ENCODE assay signal across 39 cellular contexts in genomic region chrX:138704101-138704500, GRCh38. TPM values are rescaled to one million over a fixed set of nuclear protein-coding genes. Genes with fewer than 3 reads are reported as not detected.
"Had no signal": no experiment of that assay in that cellular context is flagged by ENCODE, and none has a peak within 500 bp of the region (broad histone marks: within the 10 kb centered on the region; RNA-seq: fewer than 3 reads in every experiment).

No MANE protein-coding gene starts in this region.

- ATAC-seq: activated CD8-positive, alpha-beta T cell treated with anti-CD3 and anti-CD28 coated beads for 36 hours; activated naive CD4-positive, alpha-beta T cell treated with anti-CD3 and anti-CD28 coated beads, Interleukin-2, amount 50 U/mL, for 72 hours; activated T-cell treated with anti-CD3 and anti-CD28 coated beads, Interleukin-2, amount 50 U/mL, for 4 hours; activated T-cell treated with anti-CD3 and anti-CD28 coated beads, Interleukin-2, amount 50 U/mL, for 72 hours; activated T-helper 17 cell treated with anti-CD3 and anti-CD28 coated beads, Interleukin-2, amount 50 U/mL, for 72 hours had no signal

- H3K4me1 Mint-ChIP-seq: activated B cell treated with CpG ODN at 0.5 μM for 24 hours; activated CD4-positive, alpha-beta T cell treated with anti-CD3 and anti-CD28 coated beads, Interleukin-2, amount 10 ng/mL, durations not matched to agents 24 days and 14 days; activated naive CD8-positive, alpha-beta T cell treated with anti-CD3 and anti-CD28 coated beads for 36 hours; activated T-helper 17 cell treated with anti-CD3 and anti-CD28 coated beads, Interleukin-2, amount 50 U/mL, for 72 hours; central memory CD8-positive, alpha-beta T cell had no signal

- FAIRE-seq: bronchial epithelial cell, TTC549 had no signal

- H3K27me3 ChIP-seq: cardiac muscle cell had no signal

- H3K27ac Mint-ChIP-seq: activated B cell treated with CpG ODN at 0.5 μM for 24 hours; activated CD4-positive, alpha-beta memory T cell treated with anti-CD3 and anti-CD28 coated beads for 36 hours; activated CD4-positive, alpha-beta T cell treated with anti-CD3 and anti-CD28 coated beads, Interleukin-2, amount 10 ng/mL, durations not matched to agents 24 days and 14 days; activated CD8-positive, alpha-beta T cell treated with anti-CD3 and anti-CD28 coated beads for 36 hours; activated naive CD4-positive, alpha-beta T cell treated with anti-CD3 and anti-CD28 coated beads for 36 hours; activated naive CD4-positive, alpha-beta T cell treated with anti-CD3 and anti-CD28 coated beads, Interleukin-2, amount 50 U/mL, for 72 hours; activated naive CD8-positive, alpha-beta T cell treated with anti-CD3 and anti-CD28 coated beads for 36 hours; activated T-cell treated with anti-CD3 and anti-CD28 coated beads, Interleukin-2, amount 50 U/mL, for 72 hours; activated T-helper 1 cell treated with anti-CD3 and anti-CD28 coated beads, Interleukin-12 subunit alpha, Interleukin-12 subunit beta, Interleukin-2, Interleukin-4 antibody, amounts not matched to agents 30 ng/mL and 10 ng/mL and 1 ng/mL, durations not matched to agents 14 hours and 24 hours and 36 hours; activated T-helper 17 cell treated with anti-CD3 and anti-CD28 coated beads, Interleukin-2, amount 50 U/mL, for 72 hours; T-helper 1 cell treated with Interleukin-12 subunit alpha and Interleukin-12 subunit beta and Interleukin-4 antibody, amounts not matched to agents 30 μg/mL and 1 μg/mL, for 36 hours; T-helper 2 cell treated with Interferon-gamma antibody and Interleukin-4, amounts not matched to agents 5 μg/mL and 100 μg/mL, for 36 hours had no signal

- H3K27ac ChIP-seq: adrenal gland, cardiac muscle cell, VCaP had no signal

- H3K27me3 Mint-ChIP-seq: activated T-helper 17 cell treated with anti-CD3 and anti-CD28 coated beads, Interleukin-2, amount 50 U/mL, for 72 hours; brain; central memory CD8-positive, alpha-beta T cell had no signal

- H3K9me3 Mint-ChIP-seq: activated B cell treated with CpG ODN at 0.5 μM for 24 hours; activated CD4-positive, alpha-beta memory T cell treated with anti-CD3 and anti-CD28 coated beads for 36 hours; activated CD4-positive, alpha-beta T cell treated with anti-CD3 and anti-CD28 coated beads, Interleukin-2, amount 10 ng/mL, durations not matched to agents 24 days and 14 days; activated CD8-positive, alpha-beta T cell treated with anti-CD3 and anti-CD28 coated beads for 36 hours; activated naive CD4-positive, alpha-beta T cell treated with anti-CD3 and anti-CD28 coated beads for 36 hours; activated naive CD8-positive, alpha-beta T cell treated with anti-CD3 and anti-CD28 coated beads for 36 hours; activated T-cell treated with anti-CD3 and anti-CD28 coated beads, Interleukin-2, amount 50 U/mL, for 4 hours; activated T-cell treated with anti-CD3 and anti-CD28 coated beads, Interleukin-2, amount 50 U/mL, for 72 hours; activated T-helper 1 cell treated with anti-CD3 and anti-CD28 coated beads, Interleukin-12 subunit alpha, Interleukin-12 subunit beta, Interleukin-2, Interleukin-4 antibody, amounts not matched to agents 30 ng/mL and 10 ng/mL and 1 ng/mL, durations not matched to agents 14 hours and 24 hours and 36 hours; activated T-helper 17 cell treated with anti-CD3 and anti-CD28 coated beads, Interleukin-2, amount 50 U/mL, for 72 hours; central memory CD8-positive, alpha-beta T cell; T-helper 1 cell treated with Interleukin-12 subunit alpha and Interleukin-12 subunit beta and Interleukin-4 antibody, amounts not matched to agents 30 μg/mL and 1 μg/mL, for 36 hours; T-helper 2 cell treated with Interferon-gamma antibody and Interleukin-4, amounts not matched to agents 5 μg/mL and 100 μg/mL, for 36 hours had no signal

- DNase-seq: activated B cell treated with CpG ODN at 0.5 μM for 24 hours; activated CD4-positive, alpha-beta memory T cell treated with anti-CD3 and anti-CD28 coated beads for 36 hours; activated CD4-positive, alpha-beta T cell treated with anti-CD3 and anti-CD28 coated beads for 4 hours; activated CD4-positive, alpha-beta T cell treated with anti-CD3 and anti-CD28 coated beads, Interleukin-2, amount 10 ng/mL, durations not matched to agents 24 days and 14 days; activated CD4-positive, alpha-beta T cell treated with anti-CD3 and anti-CD28 coated beads, Interleukin-2, amount 50 U/mL, for 1 hour; activated CD4-positive, alpha-beta T cell treated with anti-CD3 and anti-CD28 coated beads, Interleukin-2, amount 50 U/mL, for 4 hours; activated CD4-positive, CD25-positive, alpha-beta regulatory T cell treated with anti-CD3 and anti-CD28 coated beads, Interleukin-2, amount 50 U/mL, for 72 hours; activated CD8-positive, alpha-beta memory T cell treated with anti-CD3 and anti-CD28 coated beads, Interleukin-2, amount 50 U/mL, for 4 hours; activated CD8-positive, alpha-beta T cell treated with anti-CD3 and anti-CD28 coated beads for 36 hours; activated effector memory CD4-positive, alpha-beta T cell treated with anti-CD3 and anti-CD28 coated beads, Interleukin-2, amount 50 U/mL, for 16 hours; activated gamma-delta T cell treated with Interleukin-2 at 50 U/mL for 16 hours; activated naive CD4-positive, alpha-beta T cell; activated naive CD4-positive, alpha-beta T cell treated with anti-CD3 and anti-CD28 coated beads for 36 hours; activated naive CD4-positive, alpha-beta T cell treated with anti-CD3 and anti-CD28 coated beads, Interleukin-2, amount 50 U/mL, for 16 hours; activated naive CD8-positive, alpha-beta T cell treated with anti-CD3 and anti-CD28 coated beads for 36 hours; activated T-cell treated with anti-CD3 and anti-CD28 coated beads for 4 hours; activated T-cell treated with anti-CD3 and anti-CD28 coated beads, Interleukin-2, amount 50 U/mL, for 1 hour; activated T-cell treated with anti-CD3 and anti-CD28 coated beads, Interleukin-2, amount 50 U/mL, for 4 hours; activated T-cell treated with anti-CD3 and anti-CD28 coated beads, Interleukin-2, amount 50 U/mL, for 72 hours; adrenal gland; amniotic stem cell; aorta; cerebellar nuclear complex; T-helper 1 cell; T-helper 2 cell; T-helper 9 cell had no signal

- H3K4me3 ChIP-seq: adrenal gland, cardiac muscle cell had no signal

- H3K4me1 ChIP-seq: adrenal gland had no signal

- H3K36me3 Mint-ChIP-seq: activated CD4-positive, alpha-beta memory T cell treated with anti-CD3 and anti-CD28 coated beads for 36 hours; activated naive CD4-positive, alpha-beta T cell treated with anti-CD3 and anti-CD28 coated beads, Interleukin-2, amount 50 U/mL, for 72 hours; activated naive CD8-positive, alpha-beta T cell treated with anti-CD3 and anti-CD28 coated beads for 36 hours had no signal

- H3K9me3 ChIP-seq: adrenal gland had no signal

- H3K36me3 ChIP-seq: adrenal gland had no signal

- H3K4me3 Mint-ChIP-seq: activated B cell treated with CpG ODN at 0.5 μM for 24 hours; activated CD4-positive, alpha-beta memory T cell treated with anti-CD3 and anti-CD28 coated beads for 36 hours; activated CD4-positive, alpha-beta T cell treated with anti-CD3 and anti-CD28 coated beads, Interleukin-2, amount 10 ng/mL, durations not matched to agents 24 days and 14 days; activated CD8-positive, alpha-beta T cell treated with anti-CD3 and anti-CD28 coated beads for 36 hours; activated naive CD4-positive, alpha-beta T cell treated with anti-CD3 and anti-CD28 coated beads for 36 hours; activated naive CD8-positive, alpha-beta T cell treated with anti-CD3 and anti-CD28 coated beads for 36 hours; activated T-cell treated with anti-CD3 and anti-CD28 coated beads, Interleukin-2, amount 50 U/mL, for 4 hours; activated T-cell treated with anti-CD3 and anti-CD28 coated beads, Interleukin-2, amount 50 U/mL, for 72 hours; activated T-helper 1 cell treated with anti-CD3 and anti-CD28 coated beads, Interleukin-12 subunit alpha, Interleukin-12 subunit beta, Interleukin-2, Interleukin-4 antibody, amounts not matched to agents 30 ng/mL and 10 ng/mL and 1 ng/mL, durations not matched to agents 14 hours and 24 hours and 36 hours; activated T-helper 17 cell treated with anti-CD3 and anti-CD28 coated beads, Interleukin-2, amount 50 U/mL, for 72 hours; central memory CD8-positive, alpha-beta T cell; T-helper 1 cell treated with Interleukin-12 subunit alpha and Interleukin-12 subunit beta and Interleukin-4 antibody, amounts not matched to agents 30 μg/mL and 1 μg/mL, for 36 hours; T-helper 2 cell treated with Interferon-gamma antibody and Interleukin-4, amounts not matched to agents 5 μg/mL and 100 μg/mL, for 36 hours had no signal

RNA-seq across cellular contexts. Expression of gene FGF13, which starts 7.4 kb away (rescaled TPM):
- total RNA-seq: activated B cell treated with CpG ODN at 0.5 μM for 24 hours; activated CD4-positive, alpha-beta memory T cell treated with anti-CD3 and anti-CD28 coated beads for 36 hours; activated CD4-positive, alpha-beta T cell treated with anti-CD3 and anti-CD28 coated beads, Interleukin-2, amount 10 ng/mL, durations not matched to agents 24 days and 14 days; activated CD8-positive, alpha-beta memory T cell treated with anti-CD3 and anti-CD28 coated beads for 36 hours; activated CD8-positive, alpha-beta T cell treated with anti-CD3 and anti-CD28 coated beads for 36 hours; activated naive CD4-positive, alpha-beta T cell treated with anti-CD3 and anti-CD28 coated beads for 36 hours; activated naive CD4-positive, alpha-beta T cell treated with anti-CD3 and anti-CD28 coated beads, Interleukin-2, amount 50 U/mL, for 72 hours; activated naive CD8-positive, alpha-beta T cell treated with anti-CD3 and anti-CD28 coated beads for 36 hours; activated T-cell treated with anti-CD3 and anti-CD28 coated beads, Interleukin-2, amount 50 U/mL, for 4 hours; activated T-cell treated with anti-CD3 and anti-CD28 coated beads, Interleukin-2, amount 50 U/mL, for 72 hours; activated T-helper 1 cell treated with anti-CD3 and anti-CD28 coated beads, Interleukin-12 subunit alpha, Interleukin-12 subunit beta, Interleukin-2, Interleukin-4 antibody, amounts not matched to agents 30 ng/mL and 10 ng/mL and 1 ng/mL, durations not matched to agents 14 hours and 24 hours and 36 hours; activated T-helper 17 cell treated with anti-CD3 and anti-CD28 coated beads, Interleukin-2, amount 50 U/mL, for 72 hours; chondrocyte had no signal
